Comparison of ENCODE assay signal across 14 cellular contexts in the genomic region with DNA sequence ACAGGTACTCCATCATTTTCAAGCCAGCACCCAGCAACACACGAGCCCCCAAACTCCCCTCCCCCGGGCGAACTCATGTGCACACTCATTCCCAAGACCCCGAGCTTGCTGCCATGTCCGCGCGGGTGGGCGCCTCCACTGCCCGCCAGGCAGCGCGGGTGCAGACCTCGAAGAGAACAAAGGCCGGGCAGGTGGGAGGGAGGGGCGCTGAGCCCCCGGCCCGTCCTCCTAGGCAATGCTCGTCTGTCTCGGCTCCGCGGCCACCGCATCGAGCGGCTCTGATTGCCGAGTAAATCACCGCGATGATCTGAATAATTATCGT. TPM values are rescaled to one million over a fixed set of nuclear protein-coding genes. Genes with fewer than 3 reads are reported as not detected.
DNase-seq lines count a peak whose midpoint lies in the region; ATAC-seq and TF ChIP-seq lines count a peak whose summit lies in the region.
"Had no signal": no experiment of that assay in that cellular context is flagged by ENCODE, and none has a peak within 500 bp of the region (broad histone marks: within the 10 kb centered on the region; RNA-seq: fewer than 3 reads in every experiment).

No MANE protein-coding gene starts in this region.

- H3K9me3 ChIP-seq in hepatocyte (ENCODE audit: low read depth) (no peaks in the 10 kb centered on the region), smooth muscle cell (replicated peaks; ENCODE audit: low read depth) (no peaks in the 10 kb centered on the region), right atrium auricular region (no peaks in the 10 kb centered on the region)
- H3K9me3 ChIP-seq: lower lobe of right lung, Peyer's patch, transverse colon had no signal

- no peaks in the 10 kb centered on the region for H3K9me3 Mint-ChIP-seq in activated T-cell treated with anti-CD3 and anti-CD28 coated beads, Interleukin-2, amount 50 U/mL, for 24 hours
- H3K9me3 Mint-ChIP-seq in WTC11: no peaks in the 10 kb centered on the region

- H3K4me2 ChIP-seq in hepatocyte (peak overlapping the region; percentile 91), smooth muscle cell (peak overlapping the region; percentile 88)

- no peak for TF ChIP-seq CTCF in WTC11 (IDR thresholded peaks at IDR 0.05)
- no peak for TF ChIP-seq CTCF in hepatocyte (IDR thresholded peaks at IDR 0.05; ENCODE audit: poor library complexity)
- no peak for TF ChIP-seq CTCF in smooth muscle cell (IDR thresholded peaks at IDR 0.05; ENCODE audit: borderline replicate concordance, insufficient read depth, poor library complexity, severe bottlenecking)
- TF ChIP-seq CTCF in right atrium auricular region (IDR thresholded peaks at IDR 0.05): no peak

- CTCF ChIA-PET in WTC11 (lab: Charles Lee): interaction anchor here (0.6 to 9.7 kb wide), 7 partner anchors 16 to 1497 kb away, joined by 3 to 99 read pairs (median 4); no protein-coding TSS in a partner anchor

- no peaks in the 10 kb centered on the region for H3K36me3 Mint-ChIP-seq in activated T-cell treated with anti-CD3 and anti-CD28 coated beads, Interleukin-2, amount 50 U/mL, for 24 hours (ENCODE audit: low read depth)
- no peaks in the 10 kb centered on the region for H3K36me3 Mint-ChIP-seq in WTC11

- H3K9me2 ChIP-seq in hepatocyte (replicated peaks; ENCODE audit: insufficient read depth): no peaks in the 10 kb centered on the region

- H3K4me3 ChIP-seq in hepatocyte (no peak overlapping the region), smooth muscle cell (no peak overlapping the region), right atrium auricular region (no peak overlapping the region)

- H3K4me3 Mint-ChIP-seq in activated T-cell treated with anti-CD3 and anti-CD28 coated beads, Interleukin-2, amount 50 U/mL, for 24 hours: peak overlapping the region; percentile 66
- H3K4me3 Mint-ChIP-seq in WTC11: peak overlapping the region; percentile 77

- ATAC-seq in WTC11: no peak
- ATAC-seq in HG02981 (IDR thresholded peaks at IDR 0.05; ENCODE audit: unreplicated experiment): no peak

- POLR2A ChIA-PET in WTC11 (lab: Charles Lee): interaction anchor here (0.6 to 3.1 kb wide), 7 partner anchors 23 to 337 kb away, joined by 3 to 26 read pairs (median 4); no protein-coding TSS in a partner anchor

- H3K27ac ChIP-seq in hepatocyte: no peak overlapping the region
- H3K27ac ChIP-seq in smooth muscle cell (ENCODE audit: low read depth): no peak overlapping the region
- no peak overlapping the region for H3K27ac ChIP-seq in right atrium auricular region
- H3K27ac ChIP-seq: lower lobe of right lung, transverse colon had no signal

- no peaks in the 10 kb centered on the region for H3K36me3 ChIP-seq in hepatocyte (replicated peaks; ENCODE audit: insufficient read depth, low read depth)
- no peaks in the 10 kb centered on the region for H3K36me3 ChIP-seq in smooth muscle cell (ENCODE audit: low read depth)
- no peaks in the 10 kb centered on the region for H3K36me3 ChIP-seq in right atrium auricular region
- H3K36me3 ChIP-seq: lower lobe of right lung, Peyer's patch, transverse colon had no signal

- H3K27me3 ChIP-seq in hepatocyte (peaks cover 17% of the 10 kb centered on the region), smooth muscle cell (ENCODE audit: low read depth) (no peaks in the 10 kb centered on the region), right atrium auricular region (no peaks in the 10 kb centered on the region)

- DNase-seq in activated T-cell treated with anti-CD3 and anti-CD28 coated beads, Interleukin-2, amount 50 U/mL, for 24 hours: no peak
- DNase-seq in activated T-cell treated with anti-CD3 and anti-CD28 coated beads, Interleukin-2, amount 50 U/mL, for 1 hour: no peak
- no peak for DNase-seq in WTC11 (ENCODE audit: low spot score)
- DNase-seq in hepatocyte (ENCODE audit: low spot score): peak; percentile 4
- no peak for DNase-seq in smooth muscle cell (lab: John Stamatoyannopoulos, UW; ENCODE audit: unreplicated experiment)
- DNase-seq in HPDE6-E6E7 (ENCODE audit: extremely low spot score): no peak
- DNase-seq in right atrium auricular region (ENCODE audit: low spot score): no peak
- DNase-seq: cortex of kidney, GF-D8, NCI-H187 had no signal

- H3K4me1 Mint-ChIP-seq in activated T-cell treated with anti-CD3 and anti-CD28 coated beads, Interleukin-2, amount 50 U/mL, for 24 hours (ENCODE audit: low read depth): peaks cover 53% of the 10 kb centered on the region
- H3K4me1 Mint-ChIP-seq in WTC11: peaks cover 36% of the 10 kb centered on the region

- H3K27ac Mint-ChIP-seq in activated T-cell treated with anti-CD3 and anti-CD28 coated beads, Interleukin-2, amount 50 U/mL, for 24 hours: peak overlapping the region; percentile 60
- H3K27ac Mint-ChIP-seq in WTC11: no peak overlapping the region

- H3F3A ChIP-seq in smooth muscle cell (ENCODE audit: low read depth): peaks cover 7% of the 10 kb centered on the region

- H2AFZ ChIP-seq in hepatocyte: no peak overlapping the region
- no peak overlapping the region for H2AFZ ChIP-seq in smooth muscle cell (ENCODE audit: low read depth)

- H3K4me1 ChIP-seq in hepatocyte (ENCODE audit: insufficient read depth): peaks cover 35% of the 10 kb centered on the region
- peaks cover 30% of the 10 kb centered on the region for H3K4me1 ChIP-seq in smooth muscle cell (ENCODE audit: low read depth)
- peaks cover 6 to 43% of the 10 kb centered on the region in 2 donors for H3K4me1 ChIP-seq in right atrium auricular region

- peaks cover 27% of the 10 kb centered on the region for H3K27me3 Mint-ChIP-seq in activated T-cell treated with anti-CD3 and anti-CD28 coated beads, Interleukin-2, amount 50 U/mL, for 24 hours
- peaks cover 81% of the 10 kb centered on the region for H3K27me3 Mint-ChIP-seq in WTC11 (ENCODE audit: low read depth)

- H4K20me1 ChIP-seq in hepatocyte (ENCODE audit: insufficient read depth, poor library complexity, severe bottlenecking) (no peaks in the 10 kb centered on the region), smooth muscle cell (ENCODE audit: low read depth) (no peaks in the 10 kb centered on the region)

- WGBS in hepatocyte (ENCODE audit: low lambda C conversion rate, missing lambda C conversion rate): 17% methylated on average over 24 of the region's 27 CpGs
- 27% methylated on average over 26 of the region's 27 CpGs for WGBS in smooth muscle cell (ENCODE audit: low lambda C conversion rate)

- no peak overlapping the region for H3K9ac ChIP-seq in smooth muscle cell (ENCODE audit: low read depth)

- no peaks in the 10 kb centered on the region for H3K79me2 ChIP-seq in hepatocyte
- no peaks in the 10 kb centered on the region for H3K79me2 ChIP-seq in smooth muscle cell (ENCODE audit: low read depth)

TF ChIP-seq in WTC11, 78 proteins besides CTCF, POLR2A, EP300 and RAD21:
- no peak for TF ChIP-seq KAT7 (CRISPR knock-in tag; IDR thresholded peaks at IDR 0.05; ENCODE audit: borderline replicate concordance)
- TF ChIP-seq, protein P1, sequence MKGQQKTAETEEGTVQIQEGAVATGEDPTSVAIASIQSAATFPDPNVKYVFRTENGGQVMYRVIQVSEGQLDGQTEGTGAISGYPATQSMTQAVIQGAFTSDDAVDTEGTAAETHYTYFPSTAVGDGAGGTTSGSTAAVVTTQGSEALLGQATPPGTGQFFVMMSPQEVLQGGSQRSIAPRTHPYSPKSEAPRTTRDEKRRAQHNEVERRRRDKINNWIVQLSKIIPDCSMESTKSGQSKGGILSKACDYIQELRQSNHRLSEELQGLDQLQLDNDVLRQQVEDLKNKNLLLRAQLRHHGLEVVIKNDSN (CRISPR knock-in tag; IDR thresholded peaks at IDR 0.05): no peak
- TF ChIP-seq, protein P2, sequence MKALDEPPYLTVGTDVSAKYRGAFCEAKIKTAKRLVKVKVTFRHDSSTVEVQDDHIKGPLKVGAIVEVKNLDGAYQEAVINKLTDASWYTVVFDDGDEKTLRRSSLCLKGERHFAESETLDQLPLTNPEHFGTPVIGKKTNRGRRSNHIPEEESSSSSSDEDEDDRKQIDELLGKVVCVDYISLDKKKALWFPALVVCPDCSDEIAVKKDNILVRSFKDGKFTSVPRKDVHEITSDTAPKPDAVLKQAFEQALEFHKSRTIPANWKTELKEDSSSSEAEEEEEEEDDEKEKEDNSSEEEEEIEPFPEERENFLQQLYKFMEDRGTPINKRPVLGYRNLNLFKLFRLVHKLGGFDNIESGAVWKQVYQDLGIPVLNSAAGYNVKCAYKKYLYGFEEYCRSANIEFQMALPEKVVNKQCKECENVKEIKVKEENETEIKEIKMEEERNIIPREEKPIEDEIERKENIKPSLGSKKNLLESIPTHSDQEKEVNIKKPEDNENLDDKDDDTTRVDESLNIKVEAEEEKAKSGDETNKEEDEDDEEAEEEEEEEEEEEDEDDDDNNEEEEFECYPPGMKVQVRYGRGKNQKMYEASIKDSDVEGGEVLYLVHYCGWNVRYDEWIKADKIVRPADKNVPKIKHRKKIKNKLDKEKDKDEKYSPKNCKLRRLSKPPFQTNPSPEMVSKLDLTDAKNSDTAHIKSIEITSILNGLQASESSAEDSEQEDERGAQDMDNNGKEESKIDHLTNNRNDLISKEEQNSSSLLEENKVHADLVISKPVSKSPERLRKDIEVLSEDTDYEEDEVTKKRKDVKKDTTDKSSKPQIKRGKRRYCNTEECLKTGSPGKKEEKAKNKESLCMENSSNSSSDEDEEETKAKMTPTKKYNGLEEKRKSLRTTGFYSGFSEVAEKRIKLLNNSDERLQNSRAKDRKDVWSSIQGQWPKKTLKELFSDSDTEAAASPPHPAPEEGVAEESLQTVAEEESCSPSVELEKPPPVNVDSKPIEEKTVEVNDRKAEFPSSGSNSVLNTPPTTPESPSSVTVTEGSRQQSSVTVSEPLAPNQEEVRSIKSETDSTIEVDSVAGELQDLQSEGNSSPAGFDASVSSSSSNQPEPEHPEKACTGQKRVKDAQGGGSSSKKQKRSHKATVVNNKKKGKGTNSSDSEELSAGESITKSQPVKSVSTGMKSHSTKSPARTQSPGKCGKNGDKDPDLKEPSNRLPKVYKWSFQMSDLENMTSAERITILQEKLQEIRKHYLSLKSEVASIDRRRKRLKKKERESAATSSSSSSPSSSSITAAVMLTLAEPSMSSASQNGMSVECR (CRISPR knock-in tag; IDR thresholded peaks at IDR 0.05; ENCODE audit: borderline replicate concordance): no peak
- no peak for TF ChIP-seq ZBTB21 (CRISPR knock-in tag; IDR thresholded peaks at IDR 0.05; ENCODE audit: borderline replicate concordance)

RNA-seq across cellular contexts. Expression of a gene that starts 47.1 kb away (rescaled TPM):
- total RNA-seq in WTC11 (2021): 0.55 to 0.57 TPM (median 0.57 TPM) in 3 replicates
- total RNA-seq in hepatocyte: not detected in 2 replicates
- polyA plus RNA-seq in hepatocyte: 0.54 TPM in 1 of 2 replicates, not detected in the other
- total RNA-seq in smooth muscle cell: 0.72 and 0.81 TPM in 2 replicates
- polyA plus RNA-seq in smooth muscle cell: 0.43 and 0.54 TPM in 2 replicates
- total RNA-seq in right atrium auricular region: under 1 TPM; 0.12 to 0.19 TPM
- total RNA-seq: lower lobe of right lung, Peyer's patch had no signal
